8 cellular contexts compared by ENCODE assay signal in genomic region chrX:41332408-41332987, GRCh38. TPM values are rescaled to one million over a fixed set of nuclear protein-coding genes. Genes with fewer than 3 reads are reported as not detected.
DNase-seq lines count a peak whose midpoint lies in the region; ATAC-seq and TF ChIP-seq lines count a peak whose summit lies in the region.

No MANE protein-coding gene starts in this region.

- peak overlapping the region; percentile 99 for H3K4me3 ChIP-seq in brain microvascular endothelial cell (ENCODE audit: low read depth, low read length)
- peak overlapping the region; percentile 64 to 88 (median 78) for H3K4me3 ChIP-seq in stomach

- peaks cover 21 to 37% of the 10 kb centered on the region in 2 experiments for H3K4me1 Mint-ChIP-seq in H9

- peak overlapping the region; percentile 93 for H3K23ac ChIP-seq in H9 (ENCODE audit: insufficient read length, low read depth, low read length)

- no peak for TF ChIP-seq POLR2A in stomach (IDR thresholded peaks at IDR 0.05)

- no peak overlapping the region for H4K5ac ChIP-seq in H9 (ENCODE audit: insufficient read length, low read depth, low read length)

- peak overlapping the region; percentile 83 for H3T11ph ChIP-seq in H9 (ENCODE audit: low read length)

- peaks cover 3% of the 10 kb centered on the region for H3K36me3 ChIP-seq in brain microvascular endothelial cell (replicated peaks)
- H3K36me3 ChIP-seq in stomach = no peaks in the 10 kb centered on the region

- H3K4ac ChIP-seq in H9 (ENCODE audit: low read depth, low read length) = peak overlapping the region; percentile 97

- H3K4me1 ChIP-seq in H9 (ENCODE audit: insufficient read depth, low read length) (peaks cover 7% of the 10 kb centered on the region; the same call in 1 of the 2 replicates), stomach (peaks cover 0 to 43% (median 17%) of the 10 kb centered on the region in 4 donors)

- H3K36me3 Mint-ChIP-seq in H9 (ENCODE audit: insufficient read depth in 1 of 3, low read depth in 3 of 3) = peaks cover 21 to 34% (median 31%) of the 10 kb centered on the region in 3 experiments

- H3K79me1 ChIP-seq in H9 (ENCODE audit: insufficient read depth, low read depth, low read length, poor library complexity, severe bottlenecking) = no peaks in the 10 kb centered on the region

- no peak for TF ChIP-seq CTCF in H9 (conservative IDR thresholded peaks at IDR 0.05)
- no peak for TF ChIP-seq CTCF in brain microvascular endothelial cell (IDR thresholded peaks at IDR 0.05; ENCODE audit: low read depth, low read length, missing control alignments)
- no peak for TF ChIP-seq CTCF in stomach (IDR thresholded peaks at IDR 0.05)

- peak overlapping the region; percentile 92 for H3K9ac ChIP-seq in H9 (ENCODE audit: extremely low read depth, insufficient read length, low read length)

- peaks cover 35% of the 10 kb centered on the region for H3K79me2 ChIP-seq in H9 (ENCODE audit: insufficient read depth, low read length)

- H3K4me3 Mint-ChIP-seq in H9 = peak overlapping the region; percentile 92 to 93

- peaks cover 38 to 55% of the 10 kb centered on the region in 2 experiments for H3K9me3 Mint-ChIP-seq in H9

- H3K27me3 ChIP-seq in H9 (ENCODE audit: insufficient read depth, low read length) (no peaks in the 10 kb centered on the region), brain microvascular endothelial cell (replicated peaks) (no peaks in the 10 kb centered on the region), stomach (no peaks in the 10 kb centered on the region)

- ATAC-seq in left colon = peak; percentile 0

- no peaks in the 10 kb centered on the region for H4K20me1 ChIP-seq in H9 (ENCODE audit: control insufficient read depth, insufficient read depth, insufficient read length)

- WGBS in H9 (ENCODE audit: extremely low coverage, insufficient read length, low lambda C conversion rate) = no CpG with 5 or more reads among the region's 29 CpGs
- 6 to 13% (median 10%) methylated on average over 15 to 29 of the region's 29 CpGs for WGBS in stomach, 5 donors

- peak overlapping the region; percentile 100 for H4K91ac ChIP-seq in H9 (ENCODE audit: insufficient read length, low read depth, low read length)

- peak overlapping the region; percentile 90 for H2BK120ac ChIP-seq in H9 (ENCODE audit: low read depth, low read length, poor library complexity, severe bottlenecking)

- H2BK15ac ChIP-seq in H9 (ENCODE audit: low read depth, low read length) = peak overlapping the region; percentile 57; the same call in 1 of the 2 replicates

- H3K27me3 Mint-ChIP-seq in H9 (ENCODE audit: low read depth) = no peaks in the 10 kb centered on the region; the same call in 1 of the 2 replicates

- no peak overlapping the region for H2AK5ac ChIP-seq in H9 (ENCODE audit: insufficient read length, low read length)

- H3K27ac Mint-ChIP-seq in H9 = peak overlapping the region; percentile 94 to 97 (median 96)

- no peak for TF ChIP-seq EP300 in stomach (IDR thresholded peaks at IDR 0.05)

- in situ Hi-C loops in brain microvascular endothelial cell (cut with HindIII; ENCODE audit: low pct_ligation_motif_present, low sequenced_read_pairs) = no loop called here

- no peak overlapping the region for H2AFZ ChIP-seq in H9 (ENCODE audit: low read length)

- peak overlapping the region; percentile 96 for H3K14ac ChIP-seq in H9 (ENCODE audit: insufficient read depth, low read length)

- DNase-seq in NCI-H748 (lab: John Stamatoyannopoulos, UW; ENCODE audit: unreplicated experiment) (peak; percentile 42), NCI-H748 treated with DMSO at 0.1 percent for 48 hours (lab: John Stamatoyannopoulos, UW) (no peak), H9 (no peak), NCI-H2227 treated with DMSO at 0.1 percent for 48 hours (lab: John Stamatoyannopoulos, UW) (peak; percentile 49), brain microvascular endothelial cell (peak; percentile 12), left colon (peak; percentile 49 to 62), stomach (peak; percentile 53), NOMO-1 treated with DMSO at 0.1 percent for 48 hours (lab: John Stamatoyannopoulos, UW; ENCODE audit: unreplicated experiment) (no peak)

- intact Hi-C loops in left colon (cut with DNase I, micrococcal nuclease) (no loop called here), stomach (cut with DNase I; ENCODE audit: low total_unique reads) (no loop called here)

- no peak overlapping the region for H2BK20ac ChIP-seq in H9 (ENCODE audit: low read depth, low read length, poor library complexity, severe bottlenecking)

- H4K8ac ChIP-seq in H9 (replicated peaks; ENCODE audit: insufficient read length, low read depth, low read length) = no peak overlapping the region

- H3K4me2 ChIP-seq in H9 (ENCODE audit: insufficient read depth, insufficient read length, low read length) = peak overlapping the region; percentile 78

- peaks cover 10% of the 10 kb centered on the region for H3K23me2 ChIP-seq in H9 (ENCODE audit: insufficient read length, low read depth, low read length, poor library complexity, severe bottlenecking)

- H3K9me3 ChIP-seq in H9 (ENCODE audit: control insufficient read depth, low read depth, low read length) (no peaks in the 10 kb centered on the region), stomach (no peaks in the 10 kb centered on the region)

- peak overlapping the region; percentile 99 for H3K27ac ChIP-seq in H9 (ENCODE audit: insufficient read length, low read depth, low read length)
- peak overlapping the region; percentile 96 for H3K27ac ChIP-seq in brain microvascular endothelial cell
- H3K27ac ChIP-seq in stomach = peak overlapping the region; percentile 97 to 100 (median 100)

- H3K18ac ChIP-seq in H9 (ENCODE audit: insufficient read length, low read depth, low read length) = peak overlapping the region; percentile 96

- no peak overlapping the region for H3K56ac ChIP-seq in H9 (ENCODE audit: insufficient read length, low read depth, low read length)

- peak overlapping the region; percentile 38 for H2BK12ac ChIP-seq in H9 (ENCODE audit: insufficient read length, low read depth, low read length)

- H2BK5ac ChIP-seq in H9 (ENCODE audit: insufficient read length, low read length) = peak overlapping the region; percentile 92

RNA-seq across cellular contexts. Expression of gene DDX3X, which starts 1.5 kb away (rescaled TPM):
- total RNA-seq in H9 (2021) (328 and 338 TPM in 2 replicates), left colon (100 to 1,000 TPM; 277 to 302 TPM), stomach (100 to 1,000 TPM in 4 of 5 donors, 10 to 100 TPM in 1; 74.7 to 434 (median 142) TPM)
- polyA plus RNA-seq in stomach = 10 to 100 TPM; 38.3 to 86.9 (median 61.8) TPM

Comparison
In these comparisons a context has a peak if more than half of its experiments do, and no peak if none do; other contexts are left out.
1. DNase-seq: peak in NCI-H748 (single experiment), NCI-H2227 treated with DMSO at 0.1 percent for 48 hours (single experiment), brain microvascular endothelial cell (single experiment), left colon (2 of 2) and stomach (single experiment); none in NCI-H748 treated with DMSO at 0.1 percent for 48 hours (single experiment), H9 (single experiment) and NOMO-1 treated with DMSO at 0.1 percent for 48 hours (single experiment).
2. Peak in every context shown above with its lines, with median percentiles within 50 percentile points of each other: H3K27ac ChIP-seq.